Comparison of ENCODE assay signal across 14 cellular contexts in genomic region chr10:133377025-133377817, GRCh38. TPM values are rescaled to one million over a fixed set of nuclear protein-coding genes. Genes with fewer than 3 reads are reported as not detected.
DNase-seq lines count a peak whose midpoint lies in the region; ATAC-seq and TF ChIP-seq lines count a peak whose summit lies in the region.
"Had no signal": no experiment of that assay in that cellular context is flagged by ENCODE, and none has a peak within 500 bp of the region (broad histone marks: within the 10 kb centered on the region; RNA-seq: fewer than 3 reads in every experiment).

No MANE protein-coding gene starts in this region.

- H3K36me3 Mint-ChIP-seq in IgD-negative memory B cell: no peaks in the 10 kb centered on the region
- H3K36me3 Mint-ChIP-seq in central memory CD8-positive, alpha-beta T cell (ENCODE audit: insufficient read depth): peaks cover 10% of the 10 kb centered on the region
- H3K36me3 Mint-ChIP-seq in neural progenitor cell: no peaks in the 10 kb centered on the region

- ATAC-seq in central memory CD8-positive, alpha-beta T cell (replicated peaks; ENCODE audit: extremely low read depth, poor library complexity, severe bottlenecking): no peak
- ATAC-seq in GM19455 (IDR thresholded peaks at IDR 0.05; ENCODE audit: unreplicated experiment): no peak
- ATAC-seq: gastroesophageal sphincter had no signal

- H3K27me3 Mint-ChIP-seq in IgD-negative memory B cell (no peaks in the 10 kb centered on the region), neural progenitor cell (ENCODE audit: insufficient read depth, low read depth) (peaks cover 12% of the 10 kb centered on the region)
- no peaks in the 10 kb centered on the region for H3K27me3 Mint-ChIP-seq in central memory CD8-positive, alpha-beta T cell

- peaks cover 63% of the 10 kb centered on the region for H3K27me3 ChIP-seq in neural progenitor cell
- H3K27me3 ChIP-seq: adrenal gland, gastroesophageal sphincter, SJSA1 had no signal

- H3K36me3 ChIP-seq in neural progenitor cell: no peaks in the 10 kb centered on the region
- H3K36me3 ChIP-seq: adrenal gland had no signal

- H3K27ac Mint-ChIP-seq in IgD-negative memory B cell (peak overlapping the region in 1 of 3 donors; percentile 70), neural progenitor cell (no peak overlapping the region)
- no peak overlapping the region for H3K27ac Mint-ChIP-seq in central memory CD8-positive, alpha-beta T cell (ENCODE audit: low read depth)

- H3K4me1 Mint-ChIP-seq in IgD-negative memory B cell (peaks cover 16 to 24% (median 21%) of the 10 kb centered on the region in 3 donors), neural progenitor cell (peaks cover 17% of the 10 kb centered on the region)
- peaks cover 11% of the 10 kb centered on the region for H3K4me1 Mint-ChIP-seq in central memory CD8-positive, alpha-beta T cell

- H3F3A ChIP-seq in neural progenitor cell (ENCODE audit: low read depth): peaks cover 21% of the 10 kb centered on the region

- DNase-seq in CD1c-positive myeloid dendritic cell (ENCODE audit: extremely low spot score): peak; percentile 15
- no peak for DNase-seq in central memory CD8-positive, alpha-beta T cell (ENCODE audit: low spot score in 2 of 2)
- no peak for DNase-seq in neural progenitor cell (ENCODE audit: low spot score)
- DNase-seq in UCSD-AML1 (lab: John Stamatoyannopoulos, UW; ENCODE audit: unreplicated experiment): no peak
- no peak for DNase-seq in epidermal melanocyte (ENCODE audit: insufficient read length, low spot score)
- DNase-seq: activated CD4-positive, CD25-positive, alpha-beta regulatory T cell treated with anti-CD3 and anti-CD28 coated beads, Interleukin-2, amount 50 U/mL, for 72 hours; stimulated activated CD4-positive, alpha-beta T cell treated with anti-CD3 and anti-CD28 coated beads, Interleukin-15, amount 100 ng/mL, for 24 hours had no signal

- no peaks in the 10 kb centered on the region for H3K9me3 Mint-ChIP-seq in IgD-negative memory B cell
- no peaks in the 10 kb centered on the region for H3K9me3 Mint-ChIP-seq in central memory CD8-positive, alpha-beta T cell
- H3K9me3 Mint-ChIP-seq in neural progenitor cell: no peaks in the 10 kb centered on the region

- H3K4me1 ChIP-seq in neural progenitor cell: peaks cover 11% of the 10 kb centered on the region

- H3K79me2 ChIP-seq in neural progenitor cell (ENCODE audit: low read depth): peaks cover 5% of the 10 kb centered on the region

- peaks cover 9% of the 10 kb centered on the region for H4K20me1 ChIP-seq in neural progenitor cell (ENCODE audit: low read depth)

- peak overlapping the region; percentile 58 to 78 (median 74) for H3K4me3 Mint-ChIP-seq in IgD-negative memory B cell
- H3K4me3 Mint-ChIP-seq in central memory CD8-positive, alpha-beta T cell: peak overlapping the region; percentile 71
- peak overlapping the region; percentile 87 for H3K4me3 Mint-ChIP-seq in neural progenitor cell

- H2AFZ ChIP-seq in neural progenitor cell (replicated peaks): no peak overlapping the region

- H3K27ac ChIP-seq in neural progenitor cell: no peak overlapping the region
- H3K27ac ChIP-seq: SJSA1 had no signal

- H3K9ac ChIP-seq in neural progenitor cell: no peak overlapping the region

- no peaks in the 10 kb centered on the region for H3K9me3 ChIP-seq in neural progenitor cell (ENCODE audit: low read depth)
- H3K9me3 ChIP-seq: adrenal gland, gastroesophageal sphincter had no signal

- H3K4me2 ChIP-seq in neural progenitor cell: peak overlapping the region; percentile 98

- H3K4me3 ChIP-seq in neural progenitor cell: no peak overlapping the region

- no peak for TF ChIP-seq CTCF in neural progenitor cell (IDR thresholded peaks at IDR 0.05)

RNA-seq across cellular contexts. Expression of gene PAOX, which starts 1.8 kb away (rescaled TPM):
- 55.4 TPM for polyA plus RNA-seq in IgD-negative memory B cell
- total RNA-seq in neural progenitor cell (ENCODE audit: low replicate concordance): 4.6 and 8.2 TPM in 2 replicates

RNA-seq across cellular contexts. Expression of gene ECHS1, which starts 4.1 kb away (rescaled TPM):
- 117 TPM for polyA plus RNA-seq in IgD-negative memory B cell
- 77.4 and 91.9 TPM in 2 replicates for total RNA-seq in neural progenitor cell (ENCODE audit: low replicate concordance)

RNA-seq across cellular contexts. Expression of gene MTG1, which starts 16.7 kb away (rescaled TPM):
- polyA plus RNA-seq in IgD-negative memory B cell: 51.8 TPM
- 28.0 and 28.8 TPM in 2 replicates for total RNA-seq in neural progenitor cell (ENCODE audit: low replicate concordance)

RNA-seq across cellular contexts. Expression of gene FUOM, which starts 19.4 kb away (rescaled TPM):
- polyA plus RNA-seq in IgD-negative memory B cell: 37.1 TPM
- total RNA-seq in neural progenitor cell (ENCODE audit: low replicate concordance): 9.3 and 20.5 TPM in 2 replicates

RNA-seq across cellular contexts. Expression of gene PRAP1, which starts 30.0 kb away (rescaled TPM):
- not detected for polyA plus RNA-seq in IgD-negative memory B cell
- total RNA-seq in neural progenitor cell (ENCODE audit: low replicate concordance): 0.62 TPM in 1 of 2 replicates, not detected in the other
- total RNA-seq: gastroesophageal sphincter, kidney epithelial cell, occipital lobe, SJSA1 had no signal
